ENCODE assay signal across 23 cellular contexts in genomic region chr3:186144257-186144656, GRCh38. TPM values are rescaled to one million over a fixed set of nuclear protein-coding genes. Genes with fewer than 3 reads are reported as not detected.
DNase-seq lines count a peak whose midpoint lies in the region; ATAC-seq, FAIRE-seq and TF ChIP-seq lines count a peak whose summit lies in the region.
"Had no signal": no experiment of that assay in that cellular context is flagged by ENCODE, and none has a peak within 500 bp of the region (broad histone marks: within the 10 kb centered on the region; RNA-seq: fewer than 3 reads in every experiment).

No MANE protein-coding gene starts in this region.

- H3K36me3 ChIP-seq in BLaER1 treated with 17β-estradiol and CSF1 and Interleukin-3, amounts not matched to agents 10 nM and 100 nM: 0 out of 22 replicates have a peak, but pooled peaks cover 0 to 4% (median 0%) of the 10 kb centered on the region in 11 experiments
- no peaks in the 10 kb centered on the region for H3K36me3 ChIP-seq in pancreas
- H3K36me3 ChIP-seq: BE2C had no signal

- intact Hi-C loops in pancreas (cut with DNase I): no loop called here

- H3K4me1 ChIP-seq in BLaER1 treated with 17β-estradiol and CSF1 and Interleukin-3, amounts not matched to agents 10 nM and 100 nM: peaks cover 30 to 100% (median 66%) of the 10 kb centered on the region in 10 experiments
- peaks cover 0 to 10% (median 4%) of the 10 kb centered on the region in 3 donors for H3K4me1 ChIP-seq in pancreas
- H3K4me1 ChIP-seq: BE2C had no signal

- H3K9me3 ChIP-seq in BLaER1 treated with 17β-estradiol and CSF1 and Interleukin-3, amounts not matched to agents 10 nM and 100 nM (replicated peaks in 1 of 11): peaks cover 0 to 18% (median 10%) of the 10 kb centered on the region in 11 experiments; a peak in 8 of 22 replicates
- no peaks in the 10 kb centered on the region for H3K9me3 ChIP-seq in pancreas
- H3K9me3 ChIP-seq: BE2C had no signal

- H3K27ac ChIP-seq in BLaER1 treated with 17β-estradiol and CSF1 and Interleukin-3, amounts not matched to agents 10 nM and 100 nM: peak overlapping the region in 4 of 11 experiments; percentile 76 to 85 (median 82); a peak in 6 of 22 replicates
- no peak overlapping the region for H3K27ac ChIP-seq in coronary artery
- H3K27ac ChIP-seq in pancreas: no peak overlapping the region

- FAIRE-seq in pancreas (lab: Jason Lieb, UNC): no peak
- FAIRE-seq: A204.1, G401.6, GM12891, GM19239 had no signal

- TF ChIP-seq CTCF in coronary artery (IDR thresholded peaks at IDR 0.05): no peak
- TF ChIP-seq CTCF in pancreas (IDR thresholded peaks at IDR 0.05): no peak

- ATAC-seq in pancreas (peak; percentile 35 to 93 (median 76)), HG03280 (IDR thresholded peaks at IDR 0.05; ENCODE audit: unreplicated experiment) (no peak), HG02970 (IDR thresholded peaks at IDR 0.05; ENCODE audit: low FRiP score, unreplicated experiment) (no peak)

- H3K27me3 ChIP-seq in BLaER1 treated with 17β-estradiol and CSF1 and Interleukin-3, amounts not matched to agents 10 nM and 100 nM: peaks cover 0 to 65% (median 0%) of the 10 kb centered on the region in 11 experiments; a peak in 6 of 22 replicates
- no peaks in the 10 kb centered on the region for H3K27me3 ChIP-seq in pancreas
- H3K27me3 ChIP-seq: BE2C had no signal

- H3K9ac ChIP-seq in BLaER1 treated with 17β-estradiol and CSF1 and Interleukin-3, amounts not matched to agents 10 nM and 100 nM: no peak overlapping the region

- no peak overlapping the region for H3K4me3 ChIP-seq in BLaER1 treated with 17β-estradiol and CSF1 and Interleukin-3, amounts not matched to agents 10 nM and 100 nM
- H3K4me3 ChIP-seq in coronary artery: no peak overlapping the region
- H3K4me3 ChIP-seq in pancreas: no peak overlapping the region

- DNase-seq in coronary artery (ENCODE audit: low spot score): peak; percentile 7
- no peak for DNase-seq in pancreas
- DNase-seq in activated CD4-positive, alpha-beta T cell treated with anti-CD3 and anti-CD28 coated beads for 48 hours: no peak
- DNase-seq in NCI-H1436 treated with DMSO at 0.1 percent for 48 hours (lab: John Stamatoyannopoulos, UW): no peak
- DNase-seq: 8988T; ACHN; BE2C; C1 segment of cervical spinal cord; CD4-positive, alpha-beta memory T cell; CD4-positive, CD25-positive, alpha-beta regulatory T cell; CD8-positive, alpha-beta memory T cell; COR-L47; DMS153; DMS53; DMS79 treated with DMSO at 0.1 percent for 48 hours; GF-D8 had no signal

- 31 to 38% methylated on average over 5 of the region's 5 CpGs for WGBS in pancreas, 2 donors

- H4K20me1 ChIP-seq in BLaER1 treated with 17β-estradiol and CSF1 and Interleukin-3, amounts not matched to agents 10 nM and 100 nM: peaks cover 0 to 1% (median 0%) of the 10 kb centered on the region in 11 experiments; a peak in 1 of 22 replicates

- peak overlapping the region in 7 of 11 experiments; percentile 19 to 90 (median 80); a peak in 14 of 22 replicates for H3K4me2 ChIP-seq in BLaER1 treated with 17β-estradiol and CSF1 and Interleukin-3, amounts not matched to agents 10 nM and 100 nM

RNA-seq across cellular contexts. Expression of gene ETV5, which starts 35.4 kb away (rescaled TPM):
- 10 to 100 TPM; 17.1 to 58.5 (median 32.0) TPM for total RNA-seq in pancreas
- polyA plus RNA-seq in pancreas: 10 to 100 TPM; 12.2 to 12.9 TPM
- total RNA-seq: CD4-positive, CD25-positive, alpha-beta regulatory T cell had no signal
- polyA plus RNA-seq: CD4-positive, alpha-beta memory T cell; CD8-positive, alpha-beta memory T cell had no signal

Comparison
In these comparisons a context has a peak if more than half of its experiments do, and no peak if none do; other contexts are left out.
1. ATAC-seq: peak in pancreas (4 of 4); none in HG03280 (single experiment) and HG02970 (single experiment).